1 cellular context compared by ENCODE assay signal in the genomic region with DNA sequence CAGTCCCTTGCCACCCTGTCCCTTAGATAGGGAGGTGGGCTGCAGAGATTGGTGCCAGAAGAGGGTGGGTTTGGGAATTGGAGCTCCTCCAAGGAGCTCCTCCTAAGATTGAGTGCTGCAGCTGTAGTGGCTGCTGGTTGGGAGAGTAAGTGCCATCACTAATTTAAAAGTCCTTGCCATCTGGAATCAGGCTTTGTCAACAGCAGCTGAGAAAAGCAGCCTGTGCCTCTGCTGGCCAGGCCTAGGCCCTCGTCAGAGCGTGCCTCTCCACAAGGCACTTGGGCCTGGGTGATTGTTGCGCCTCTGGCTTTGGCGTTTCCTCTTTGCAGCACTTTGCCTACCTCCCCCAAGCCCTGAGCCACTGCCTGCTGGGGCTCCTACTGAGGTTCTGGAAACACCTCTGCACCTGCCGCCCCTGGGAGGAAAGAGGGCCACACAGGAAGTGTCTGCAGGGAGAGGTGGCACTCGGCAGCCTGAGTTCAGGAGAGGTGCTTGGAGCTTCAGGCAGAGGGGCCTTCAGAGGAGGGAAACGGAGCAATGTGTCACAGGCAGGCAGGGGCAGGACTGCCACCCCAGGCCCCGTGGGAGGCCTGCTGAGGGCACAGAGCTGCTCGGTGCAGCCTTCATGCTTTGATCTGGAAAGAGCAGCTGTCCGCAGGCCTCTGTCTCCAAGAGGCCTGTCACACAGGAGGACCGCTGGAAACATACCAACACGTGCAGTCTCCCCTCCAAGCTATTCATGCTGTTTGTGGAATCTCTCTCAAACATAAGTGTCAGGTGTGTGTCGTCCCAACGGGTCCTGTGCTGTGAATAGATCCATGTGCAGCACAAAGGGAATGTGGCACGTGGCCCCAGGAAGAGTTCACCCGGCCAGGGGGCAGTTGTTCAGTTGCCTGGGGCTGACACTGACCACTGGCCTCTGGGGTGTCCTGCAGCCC.
TF ChIP-seq lines count a peak whose summit lies in the region.

No MANE protein-coding gene starts in this region.

TF ChIP-seq in H1, 55 proteins besides CTCF, POLR2A, EP300 and RAD21 (continued from another document):
- TF ChIP-seq BRCA1 (IDR thresholded peaks at IDR 0.05; ENCODE audit: low read depth, low read length) = no peak
